34 cellular contexts compared by ENCODE assay signal in genomic region chr10:133062085-133062484, GRCh38. TPM values are rescaled to one million over a fixed set of nuclear protein-coding genes. Genes with fewer than 3 reads are reported as not detected.
"Had no signal": no experiment of that assay in that cellular context is flagged by ENCODE, and none has a peak within 500 bp of the region (broad histone marks: within the 10 kb centered on the region; RNA-seq: fewer than 3 reads in every experiment).

No MANE protein-coding gene starts in this region.

- FAIRE-seq: RCC 7860 had no signal

- H3K27ac ChIP-seq: PC-9, RWPE1, SJCRH30, SK-N-MC had no signal

- H3K4me3 ChIP-seq: PC-9, SJCRH30, SK-N-MC had no signal

- ATAC-seq: Panc1, Right ventricle myocardium inferior, SK-N-SH treated with all-trans-retinoic acid at 6 μM for 48 hours, T-cell, T-helper 17 cell had no signal

- H3K27me3 ChIP-seq: SJCRH30 had no signal

- H3K4me1 ChIP-seq: SJCRH30 had no signal

- DNase-seq: Kasumi-1, MM.1S, MV-4-11, NCI-H1092, NCI-H1105, NCI-H1417 treated with DMSO at 0.1 percent for 48 hours, NCI-H1436 treated with DMSO at 0.1 percent for 48 hours, NCI-H1694 treated with DMSO at 0.1 percent for 48 hours, NCI-H187 treated with DMSO at 0.1 percent for 48 hours, NCI-H2029, NCI-H2081, NCI-H226, NCI-H446, NCI-H510A treated with DMSO at 0.1 percent for 48 hours, NCI-H524 treated with DMSO at 0.1 percent for 48 hours, NCI-H526 treated with DMSO at 0.1 percent for 48 hours, NCI-H774, PC-9, SIG-M5, SJCRH30, T-cell, T-helper 17 cell had no signal

RNA-seq across cellular contexts. Expression of gene ADGRA1, which starts 25.6 kb away (rescaled TPM):
- total RNA-seq: MCF 10A; NCI-H460; OCI-LY7; PC-9; Right ventricle myocardium inferior; RPMI7951; SK-MEL-5; T-cell; T-helper 1 cell treated with Interleukin-12 subunit alpha and Interleukin-12 subunit beta and Interleukin-4 antibody, amounts not matched to agents 30 ng/mL and 1 ng/mL, for 36 hours; T-helper 17 cell had no signal
